In the genomic region with DNA sequence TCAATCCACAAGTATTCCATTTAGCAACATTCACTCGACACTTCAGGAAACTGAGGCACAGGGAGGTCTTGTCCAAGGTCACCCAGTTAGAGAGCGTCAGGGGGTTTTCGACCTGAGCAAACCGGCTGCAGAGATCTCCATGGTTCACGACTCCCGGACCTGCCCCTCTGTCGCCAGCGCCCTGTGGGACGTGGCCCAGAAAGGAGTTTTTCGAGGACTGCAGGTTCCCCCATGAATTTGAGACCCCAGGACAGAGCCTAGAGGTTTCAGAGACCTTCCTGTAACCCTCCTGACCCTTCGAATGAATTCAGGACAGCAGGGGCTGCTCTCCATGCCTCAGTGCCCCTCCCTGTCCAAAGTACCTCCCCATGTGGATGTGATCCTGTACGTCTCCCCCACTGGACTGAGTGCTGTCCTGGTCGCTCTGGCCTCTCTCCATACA, we compare ENCODE assay signal across 1 cellular context.
TF ChIP-seq lines count a peak whose summit lies in the region.

No MANE protein-coding gene starts in this region.

TF ChIP-seq in HepG2, 621 proteins besides CTCF, POLR2A, EP300 and RAD21 (continued from another document):
- TF ChIP-seq, protein P1, sequence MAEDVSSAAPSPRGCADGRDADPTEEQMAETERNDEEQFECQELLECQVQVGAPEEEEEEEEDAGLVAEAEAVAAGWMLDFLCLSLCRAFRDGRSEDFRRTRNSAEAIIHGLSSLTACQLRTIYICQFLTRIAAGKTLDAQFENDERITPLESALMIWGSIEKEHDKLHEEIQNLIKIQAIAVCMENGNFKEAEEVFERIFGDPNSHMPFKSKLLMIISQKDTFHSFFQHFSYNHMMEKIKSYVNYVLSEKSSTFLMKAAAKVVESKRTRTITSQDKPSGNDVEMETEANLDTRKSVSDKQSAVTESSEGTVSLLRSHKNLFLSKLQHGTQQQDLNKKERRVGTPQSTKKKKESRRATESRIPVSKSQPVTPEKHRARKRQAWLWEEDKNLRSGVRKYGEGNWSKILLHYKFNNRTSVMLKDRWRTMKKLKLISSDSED (CRISPR knock-in tag; IDR thresholded peaks at IDR 0.05), result 0 out of 2 replicates have a peak, but pooled peaks have one; percentile 36
- TF ChIP-seq, protein P2, sequence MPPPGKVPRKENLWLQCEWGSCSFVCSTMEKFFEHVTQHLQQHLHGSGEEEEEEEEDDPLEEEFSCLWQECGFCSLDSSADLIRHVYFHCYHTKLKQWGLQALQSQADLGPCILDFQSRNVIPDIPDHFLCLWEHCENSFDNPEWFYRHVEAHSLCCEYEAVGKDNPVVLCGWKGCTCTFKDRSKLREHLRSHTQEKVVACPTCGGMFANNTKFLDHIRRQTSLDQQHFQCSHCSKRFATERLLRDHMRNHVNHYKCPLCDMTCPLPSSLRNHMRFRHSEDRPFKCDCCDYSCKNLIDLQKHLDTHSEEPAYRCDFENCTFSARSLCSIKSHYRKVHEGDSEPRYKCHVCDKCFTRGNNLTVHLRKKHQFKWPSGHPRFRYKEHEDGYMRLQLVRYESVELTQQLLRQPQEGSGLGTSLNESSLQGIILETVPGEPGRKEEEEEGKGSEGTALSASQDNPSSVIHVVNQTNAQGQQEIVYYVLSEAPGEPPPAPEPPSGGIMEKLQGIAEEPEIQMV (CRISPR knock-in tag; IDR thresholded peaks at IDR 0.05; ENCODE audit: low read depth), result peak; percentile 49; the same call in 1 of the 2 replicates
- TF ChIP-seq ZFP36 (IDR thresholded peaks at IDR 0.05; ENCODE audit: borderline replicate concordance, low read depth, low read length, partially characterized antibody) (no peak), SAFB2 (CRISPR knock-in tag; IDR thresholded peaks at IDR 0.05; ENCODE audit: borderline replicate concordance, low read depth) (0 out of 2 replicates have a peak, but pooled peaks have one; percentile 14), ZNF777 (CRISPR knock-in tag; IDR thresholded peaks at IDR 0.05) (0 out of 2 replicates have a peak, but pooled peaks have one; percentile 54), HMG20A (CRISPR knock-in tag; IDR thresholded peaks at IDR 0.05; ENCODE audit: borderline replicate concordance) (no peak), PLRG1 (conservative IDR thresholded peaks at IDR 0.05) (no peak), ISL2 (CRISPR knock-in tag; IDR thresholded peaks at IDR 0.05) (0 out of 2 replicates have a peak, but pooled peaks have one; percentile 33), PHF21A (CRISPR knock-in tag; IDR thresholded peaks at IDR 0.05) (peak; percentile 7; the same call in 1 of the 2 replicates), POLR2G (IDR thresholded peaks at IDR 0.05; ENCODE audit: low read depth, low read length) (peak; percentile 67), ZEB1 (IDR thresholded peaks at IDR 0.05; ENCODE audit: insufficient replicate concordance, low read depth) (no peak), ZNF557 (CRISPR knock-in tag; IDR thresholded peaks at IDR 0.05) (0 out of 2 replicates have a peak, but pooled peaks have one; percentile 27), ZFY (CRISPR knock-in tag; IDR thresholded peaks at IDR 0.05) (peak; percentile 55; the same call in 1 of the 2 replicates), SALL1 (CRISPR knock-in tag; IDR thresholded peaks at IDR 0.05) (0 out of 2 replicates have a peak, but pooled peaks have one; percentile 6), ATF7-NPFF (CRISPR knock-in tag; IDR thresholded peaks at IDR 0.05; ENCODE audit: low read depth) (0 out of 2 replicates have a peak, but pooled peaks have one; percentile 24), SNAI1 (CRISPR knock-in tag; IDR thresholded peaks at IDR 0.05; ENCODE audit: borderline replicate concordance) (0 out of 2 replicates have a peak, but pooled peaks have one; percentile 57), ZNF143 (CRISPR knock-in tag; IDR thresholded peaks at IDR 0.05) (peak; percentile 19; the same call in 1 of the 2 replicates), NFKB2 (CRISPR knock-in tag; IDR thresholded peaks at IDR 0.05; ENCODE audit: borderline replicate concordance) (peak; percentile 51; the same call in 1 of the 2 replicates), MAFG (CRISPR knock-in tag; IDR thresholded peaks at IDR 0.05) (no peak), ZFP90 (CRISPR knock-in tag; IDR thresholded peaks at IDR 0.05; ENCODE audit: borderline replicate concordance) (peak; percentile 69; the same call in 1 of the 2 replicates), HOXA3 (CRISPR knock-in tag; IDR thresholded peaks at IDR 0.05) (peak; percentile 21; the same call in 1 of the 2 replicates), NR2F6 (IDR thresholded peaks at IDR 0.05) (peak; percentile 51), NR2F6 (CRISPR knock-in tag; IDR thresholded peaks at IDR 0.05) (no peak), SP4 (CRISPR knock-in tag; IDR thresholded peaks at IDR 0.05) (no peak), KLF16 (CRISPR knock-in tag; IDR thresholded peaks at IDR 0.05) (0 out of 4 replicates have a peak, but pooled peaks of 1 of the 2 experiments have one; percentile 4)
- TF ChIP-seq, protein P3, sequence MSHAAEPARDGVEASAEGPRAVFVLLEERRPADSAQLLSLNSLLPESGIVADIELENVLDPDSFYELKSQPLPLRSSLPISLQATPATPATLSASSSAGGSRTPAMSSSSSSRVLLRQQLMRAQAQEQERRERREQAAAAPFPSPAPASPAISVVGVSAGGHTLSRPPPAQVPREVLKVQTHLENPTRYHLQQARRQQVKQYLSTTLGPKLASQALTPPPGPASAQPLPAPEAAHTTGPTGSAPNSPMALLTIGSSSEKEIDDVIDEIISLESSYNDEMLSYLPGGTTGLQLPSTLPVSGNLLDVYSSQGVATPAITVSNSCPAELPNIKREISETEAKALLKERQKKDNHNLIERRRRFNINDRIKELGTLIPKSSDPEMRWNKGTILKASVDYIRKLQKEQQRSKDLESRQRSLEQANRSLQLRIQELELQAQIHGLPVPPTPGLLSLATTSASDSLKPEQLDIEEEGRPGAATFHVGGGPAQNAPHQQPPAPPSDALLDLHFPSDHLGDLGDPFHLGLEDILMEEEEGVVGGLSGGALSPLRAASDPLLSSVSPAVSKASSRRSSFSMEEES (CRISPR knock-in tag; IDR thresholded peaks at IDR 0.05), result no peak
- TF ChIP-seq, protein P4, sequence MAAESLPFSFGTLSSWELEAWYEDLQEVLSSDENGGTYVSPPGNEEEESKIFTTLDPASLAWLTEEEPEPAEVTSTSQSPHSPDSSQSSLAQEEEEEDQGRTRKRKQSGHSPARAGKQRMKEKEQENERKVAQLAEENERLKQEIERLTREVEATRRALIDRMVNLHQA (CRISPR knock-in tag; IDR thresholded peaks at IDR 0.05), result no peak
- TF ChIP-seq, protein P5, sequence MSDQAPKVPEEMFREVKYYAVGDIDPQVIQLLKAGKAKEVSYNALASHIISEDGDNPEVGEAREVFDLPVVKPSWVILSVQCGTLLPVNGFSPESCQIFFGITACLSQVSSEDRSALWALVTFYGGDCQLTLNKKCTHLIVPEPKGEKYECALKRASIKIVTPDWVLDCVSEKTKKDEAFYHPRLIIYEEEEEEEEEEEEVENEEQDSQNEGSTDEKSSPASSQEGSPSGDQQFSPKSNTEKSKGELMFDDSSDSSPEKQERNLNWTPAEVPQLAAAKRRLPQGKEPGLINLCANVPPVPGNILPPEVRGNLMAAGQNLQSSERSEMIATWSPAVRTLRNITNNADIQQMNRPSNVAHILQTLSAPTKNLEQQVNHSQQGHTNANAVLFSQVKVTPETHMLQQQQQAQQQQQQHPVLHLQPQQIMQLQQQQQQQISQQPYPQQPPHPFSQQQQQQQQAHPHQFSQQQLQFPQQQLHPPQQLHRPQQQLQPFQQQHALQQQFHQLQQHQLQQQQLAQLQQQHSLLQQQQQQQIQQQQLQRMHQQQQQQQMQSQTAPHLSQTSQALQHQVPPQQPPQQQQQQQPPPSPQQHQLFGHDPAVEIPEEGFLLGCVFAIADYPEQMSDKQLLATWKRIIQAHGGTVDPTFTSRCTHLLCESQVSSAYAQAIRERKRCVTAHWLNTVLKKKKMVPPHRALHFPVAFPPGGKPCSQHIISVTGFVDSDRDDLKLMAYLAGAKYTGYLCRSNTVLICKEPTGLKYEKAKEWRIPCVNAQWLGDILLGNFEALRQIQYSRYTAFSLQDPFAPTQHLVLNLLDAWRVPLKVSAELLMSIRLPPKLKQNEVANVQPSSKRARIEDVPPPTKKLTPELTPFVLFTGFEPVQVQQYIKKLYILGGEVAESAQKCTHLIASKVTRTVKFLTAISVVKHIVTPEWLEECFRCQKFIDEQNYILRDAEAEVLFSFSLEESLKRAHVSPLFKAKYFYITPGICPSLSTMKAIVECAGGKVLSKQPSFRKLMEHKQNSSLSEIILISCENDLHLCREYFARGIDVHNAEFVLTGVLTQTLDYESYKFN (CRISPR knock-in tag; conservative IDR thresholded peaks at IDR 0.05), result 0 out of 2 replicates have a peak, but pooled peaks have one; percentile 6
- TF ChIP-seq, protein P6, sequence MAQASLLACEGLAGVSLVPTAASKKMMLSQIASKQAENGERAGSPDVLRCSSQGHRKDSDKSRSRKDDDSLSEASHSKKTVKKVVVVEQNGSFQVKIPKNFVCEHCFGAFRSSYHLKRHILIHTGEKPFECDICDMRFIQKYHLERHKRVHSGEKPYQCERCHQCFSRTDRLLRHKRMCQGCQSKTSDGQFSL (CRISPR knock-in tag; IDR thresholded peaks at IDR 0.05), result peak; percentile 59; the same call in 1 of the 2 replicates
- TF ChIP-seq, protein P7, sequence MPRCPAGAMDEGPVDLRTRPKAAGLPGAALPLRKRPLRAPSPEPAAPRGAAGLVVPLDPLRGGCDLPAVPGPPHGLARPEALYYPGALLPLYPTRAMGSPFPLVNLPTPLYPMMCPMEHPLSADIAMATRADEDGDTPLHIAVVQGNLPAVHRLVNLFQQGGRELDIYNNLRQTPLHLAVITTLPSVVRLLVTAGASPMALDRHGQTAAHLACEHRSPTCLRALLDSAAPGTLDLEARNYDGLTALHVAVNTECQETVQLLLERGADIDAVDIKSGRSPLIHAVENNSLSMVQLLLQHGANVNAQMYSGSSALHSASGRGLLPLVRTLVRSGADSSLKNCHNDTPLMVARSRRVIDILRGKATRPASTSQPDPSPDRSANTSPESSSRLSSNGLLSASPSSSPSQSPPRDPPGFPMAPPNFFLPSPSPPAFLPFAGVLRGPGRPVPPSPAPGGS (CRISPR knock-in tag; IDR thresholded peaks at IDR 0.05), result 0 out of 2 replicates have a peak, but pooled peaks have one; percentile 28
- TF ChIP-seq, protein P8, sequence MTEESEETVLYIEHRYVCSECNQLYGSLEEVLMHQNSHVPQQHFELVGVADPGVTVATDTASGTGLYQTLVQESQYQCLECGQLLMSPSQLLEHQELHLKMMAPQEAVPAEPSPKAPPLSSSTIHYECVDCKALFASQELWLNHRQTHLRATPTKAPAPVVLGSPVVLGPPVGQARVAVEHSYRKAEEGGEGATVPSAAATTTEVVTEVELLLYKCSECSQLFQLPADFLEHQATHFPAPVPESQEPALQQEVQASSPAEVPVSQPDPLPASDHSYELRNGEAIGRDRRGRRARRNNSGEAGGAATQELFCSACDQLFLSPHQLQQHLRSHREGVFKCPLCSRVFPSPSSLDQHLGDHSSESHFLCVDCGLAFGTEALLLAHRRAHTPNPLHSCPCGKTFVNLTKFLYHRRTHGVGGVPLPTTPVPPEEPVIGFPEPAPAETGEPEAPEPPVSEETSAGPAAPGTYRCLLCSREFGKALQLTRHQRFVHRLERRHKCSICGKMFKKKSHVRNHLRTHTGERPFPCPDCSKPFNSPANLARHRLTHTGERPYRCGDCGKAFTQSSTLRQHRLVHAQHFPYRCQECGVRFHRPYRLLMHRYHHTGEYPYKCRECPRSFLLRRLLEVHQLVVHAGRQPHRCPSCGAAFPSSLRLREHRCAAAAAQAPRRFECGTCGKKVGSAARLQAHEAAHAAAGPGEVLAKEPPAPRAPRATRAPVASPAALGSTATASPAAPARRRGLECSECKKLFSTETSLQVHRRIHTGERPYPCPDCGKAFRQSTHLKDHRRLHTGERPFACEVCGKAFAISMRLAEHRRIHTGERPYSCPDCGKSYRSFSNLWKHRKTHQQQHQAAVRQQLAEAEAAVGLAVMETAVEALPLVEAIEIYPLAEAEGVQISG (CRISPR knock-in tag; IDR thresholded peaks at IDR 0.05), result 0 out of 2 replicates have a peak, but pooled peaks have one; percentile 19
- TF ChIP-seq, protein P9, sequence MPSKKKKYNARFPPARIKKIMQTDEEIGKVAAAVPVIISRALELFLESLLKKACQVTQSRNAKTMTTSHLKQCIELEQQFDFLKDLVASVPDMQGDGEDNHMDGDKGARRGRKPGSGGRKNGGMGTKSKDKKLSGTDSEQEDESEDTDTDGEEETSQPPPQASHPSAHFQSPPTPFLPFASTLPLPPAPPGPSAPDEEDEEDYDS (CRISPR knock-in tag; IDR thresholded peaks at IDR 0.05), result peak; percentile 37; the same call in 1 of the 2 replicates
